Comparison of ENCODE assay signal across 8 cellular contexts in genomic region chr2:101823347-101823791, GRCh38.
A peak's percentile ranks its signal among the peaks of the same experiment; 100 is the strongest.
DNase-seq lines count a peak whose midpoint lies in the region; ATAC-seq and TF ChIP-seq lines count a peak whose summit lies in the region.

No MANE protein-coding gene starts in this region.

- no TSS peak for BruUV-seq in HCT116 (replicated peaks; lab: Mats Ljungman, UMichigan)

- no peak overlapping the region for H3K4me3 ChIP-seq in HCT116 (replicated peaks in 1 of 2; ENCODE audit: low read depth in 1 of 2, low read length in 2 of 2)
- no peak overlapping the region for H3K4me3 ChIP-seq in epithelial cell of esophagus (ENCODE audit: low read length)

- intact Hi-C loops in HCT116 (cut with micrococcal nuclease): no loop called here
- intact Hi-C loops in natural killer cell (cut with micrococcal nuclease): loop anchor here (1.0 to 5.0 kb wide), 2 partner anchors 8 to 126 kb away; partner anchors contain the start of gene MAP4K4

- DNase-seq in DMS53 treated with DMSO at 0.1 percent for 48 hours (lab: John Stamatoyannopoulos, UW; ENCODE audit: unreplicated experiment): peak; percentile 47
- DNase-seq in HCT116 (ENCODE audit: low read depth, low spot score): peak; percentile 16
- peak; percentile 13 for DNase-seq in NCI-H524 treated with DMSO at 0.1 percent for 48 hours (lab: John Stamatoyannopoulos, UW)
- peak; percentile 41 to 51 for DNase-seq in activated CD8-positive, alpha-beta memory T cell treated with anti-CD3 and anti-CD28 coated beads for 4 hours (ENCODE audit: low read depth in 2 of 2)
- peak; percentile 84 for DNase-seq in epithelial cell of esophagus (ENCODE audit: low read depth)
- DNase-seq in natural killer cell: peak; percentile 44
- DNase-seq in substantia nigra (lab: John Stamatoyannopoulos, UW): peak in 32 of 49 donors; percentile 21 to 77 (median 50)

- POLR2A ChIA-PET in HCT116 (lab: Charles Lee): no interaction called here

- H3K36me3 ChIP-seq in HCT116 (ENCODE audit: control insufficient read depth in 1 of 2, insufficient read depth in 2 of 2, low read length in 2 of 2): 0 out of 4 replicates have a peak, but pooled peaks cover 0 to 3% of the 10 kb centered on the region in 2 experiments

- H3K9me3 Mint-ChIP-seq in natural killer cell: no peaks in the 10 kb centered on the region

- H4K20me1 ChIP-seq in HCT116 (ENCODE audit: insufficient read depth): no peaks in the 10 kb centered on the region

- peaks cover 48 to 51% of the 10 kb centered on the region in 2 donors for H3K4me1 Mint-ChIP-seq in natural killer cell

- TF ChIP-seq CTCF in HCT116 (IDR thresholded peaks at IDR 0.05 in 2 of 3, conservative IDR thresholded peaks at IDR 0.05 in 1 of 3; ENCODE audit: borderline replicate concordance in 1 of 3, insufficient read depth in 1 of 3, low read depth in 2 of 3, low read length in 2 of 3) (peak; percentile 25 to 69 (median 65); a peak in 5 of 6 replicates), epithelial cell of esophagus (IDR thresholded peaks at IDR 0.05; ENCODE audit: insufficient read depth, low read depth, low read length, missing control alignments) (peak; percentile 89), natural killer cell (IDR thresholded peaks at IDR 0.05) (peak; percentile 74)

- no peak for TF ChIP-seq POLR2A in HCT116 (IDR thresholded peaks at IDR 0.05; ENCODE audit: borderline replicate concordance, extremely low read depth, insufficient read depth, insufficient read length)

- peak overlapping the region; percentile 33 to 37 for H3K27ac Mint-ChIP-seq in natural killer cell

- H3K9me3 ChIP-seq in HCT116 (ENCODE audit: control insufficient read depth in 1 of 2, insufficient read depth in 1 of 2, low read depth in 1 of 2, low read length in 2 of 2): no peaks in the 10 kb centered on the region

- CTCF ChIA-PET in HCT116 (lab: Charles Lee): interaction anchor here (1.1 to 3.8 kb wide), 4 partner anchors 8 to 481 kb away, joined by 3 to 32 read pairs (median 6); no protein-coding TSS in a partner anchor

- RAD21 ChIA-PET in HCT116 (lab: Charles Lee; ENCODE audit: low non-redundant PET in 1 of 2, low total read pairs in 2 of 2, uncharacterized antibody in 2 of 2, unreplicated experiment in 2 of 2): no interaction called here

- H3K4me3 Mint-ChIP-seq in natural killer cell: no peak overlapping the region

- TF ChIP-seq RAD21 in HCT116 (IDR thresholded peaks at IDR 0.05; ENCODE audit: low read depth): peak; percentile 39

- no peaks in the 10 kb centered on the region for H3K9me2 ChIP-seq in HCT116 (ENCODE audit: insufficient read depth)

- H3K27me3 ChIP-seq in HCT116 (ENCODE audit: insufficient read depth, low read length): no peaks in the 10 kb centered on the region

- H3K9ac ChIP-seq in HCT116 (ENCODE audit: low read length): no peak overlapping the region

- peaks cover 31% of the 10 kb centered on the region for H3K79me2 ChIP-seq in HCT116 (ENCODE audit: insufficient read depth, low read length)

- no peaks in the 10 kb centered on the region for H3K36me3 Mint-ChIP-seq in natural killer cell

- H3K27me3 Mint-ChIP-seq in natural killer cell (ENCODE audit: low read depth in 2 of 2): no peaks in the 10 kb centered on the region

- no peak overlapping the region for H2AFZ ChIP-seq in HCT116 (ENCODE audit: low read depth, low read length, poor library complexity, severe bottlenecking)

- no peak overlapping the region for H3K27ac ChIP-seq in HCT116 (ENCODE audit: low read depth, low read length)
- peak overlapping the region; percentile 36 for H3K27ac ChIP-seq in substantia nigra (ENCODE audit: low read depth, low read length, poor library complexity, severe bottlenecking)

- peaks cover 0 to 23% of the 10 kb centered on the region in 2 experiments; a peak in 1 of 4 replicates for H3K4me1 ChIP-seq in HCT116 (ENCODE audit: control insufficient read depth in 1 of 2, insufficient read depth in 2 of 2, low read length in 2 of 2)

- peak; percentile 89 for ATAC-seq in HCT116
- ATAC-seq in natural killer cell: peak; percentile 84 to 94 (median 90)
- no peak for ATAC-seq in GM18520 (IDR thresholded peaks at IDR 0.05; ENCODE audit: unreplicated experiment)

- no peak overlapping the region for H3K4me2 ChIP-seq in HCT116 (ENCODE audit: low read length)

TF ChIP-seq in HCT116, 20 proteins besides CTCF, POLR2A, EP300 and RAD21:
- TF ChIP-seq YY1 (IDR thresholded peaks at IDR 0.05; ENCODE audit: extremely low read depth, insufficient replicate concordance, low read depth, low read length): no peak

Comparison
In these comparisons a context has a peak if more than half of its experiments do, and no peak if none do; other contexts are left out.
1. DNase-seq: peak in every context shown above with its lines; median percentile 84 in epithelial cell of esophagus; 50 in substantia nigra; 47 in DMS53 treated with DMSO at 0.1 percent for 48 hours; 46 in activated CD8-positive, alpha-beta memory T cell treated with anti-CD3 and anti-CD28 coated beads for 4 hours; 44 in natural killer cell; 16 in HCT116; 13 in NCI-H524 treated with DMSO at 0.1 percent for 48 hours.